In genomic region chr20:5448449-5449118, GRCh38 we compare ENCODE assay signal across 8 cellular contexts.
DNase-seq lines count a peak whose midpoint lies in the region; ATAC-seq, FAIRE-seq and TF ChIP-seq lines count a peak whose summit lies in the region.

No MANE protein-coding gene starts in this region.

- H3K27ac ChIP-seq in esophagus muscularis mucosa (replicated peaks in 1 of 4) (no peak overlapping the region), transverse colon (no peak overlapping the region)

- TF ChIP-seq CTCF in esophagus muscularis mucosa (IDR thresholded peaks at IDR 0.05), result peak; percentile 41 to 68 (median 56)
- TF ChIP-seq CTCF in nephron progenitor cell (IDR thresholded peaks at IDR 0.05), result peak; percentile 66
- TF ChIP-seq CTCF in transverse colon (IDR thresholded peaks at IDR 0.05), result peak; percentile 40 to 67 (median 61)

- FAIRE-seq in GM19239 (lab: Jason Lieb, UNC), result peak; percentile 88

- H3K4me1 Mint-ChIP-seq in nephron progenitor cell, result no peaks in the 10 kb centered on the region

- H3K4me3 ChIP-seq in esophagus muscularis mucosa, result no peak overlapping the region
- no peak overlapping the region for H3K4me3 ChIP-seq in transverse colon

- no peak overlapping the region for H3K27ac Mint-ChIP-seq in nephron progenitor cell

- 19% methylated on average over 10 of the region's 10 CpGs for WGBS in esophagus muscularis mucosa
- WGBS in transverse colon (ENCODE audit: low coverage in 1 of 2), 2 donors, result 16% methylated on average over 10 of the region's 10 CpGs; no CpG with 5 or more reads in 1 of the 2 donors

- intact Hi-C loops in esophagus muscularis mucosa (cut with DNase I) (loop anchor here (10.0 kb wide), 1 partner anchor 244 kb away; no protein-coding TSS in a partner anchor), transverse colon (cut with DNase I; ENCODE audit: low total_unique reads) (no loop called here)

- no peaks in the 10 kb centered on the region for H3K9me3 ChIP-seq in esophagus muscularis mucosa
- no peaks in the 10 kb centered on the region for H3K9me3 ChIP-seq in transverse colon

- H3K27me3 ChIP-seq in esophagus muscularis mucosa (peaks cover 0 to 13% (median 0%) of the 10 kb centered on the region in 4 donors), transverse colon (peaks cover 17% of the 10 kb centered on the region)

- H3K36me3 ChIP-seq in esophagus muscularis mucosa (no peaks in the 10 kb centered on the region), transverse colon (no peaks in the 10 kb centered on the region)

- no peaks in the 10 kb centered on the region for H3K4me1 ChIP-seq in esophagus muscularis mucosa
- H3K4me1 ChIP-seq in transverse colon, result no peaks in the 10 kb centered on the region

- in situ Hi-C loops in transverse colon (cut with MboI; ENCODE audit: low pct_ligation_motif_present in 1 of 4, low pct_unique_long_range_greater_than_20kb in 1 of 4, low sequenced_read_pairs in 3 of 4), result loop anchor here in 1 of 4 donors (25.0 kb wide), 1 partner anchor 236 kb away; no protein-coding TSS in a partner anchor

- peaks cover 10% of the 10 kb centered on the region for H3K9me3 Mint-ChIP-seq in nephron progenitor cell

- DNase-seq in Ammon's horn (ENCODE audit: low spot score) (peak; percentile 44), GM19239 (ENCODE audit: insufficient read length, low spot score) (peak; percentile 58), NCI-H526 treated with DMSO at 0.1 percent for 48 hours (lab: John Stamatoyannopoulos, UW) (peak; percentile 6), esophagus muscularis mucosa (ENCODE audit: extremely low spot score) (peak; percentile 90), nephron progenitor cell (peak; percentile 75), transverse colon (peak; percentile 50)
- peak; percentile 13 for DNase-seq in activated CD8-positive, alpha-beta memory T cell treated with anti-CD3 and anti-CD28 coated beads, Interleukin-2, amount 50 U/mL, for 24 hours (ENCODE audit: extremely low read depth)

- H3K27me3 Mint-ChIP-seq in nephron progenitor cell (ENCODE audit: low read depth, poor library complexity), result peaks cover 15% of the 10 kb centered on the region

- no peak for TF ChIP-seq POLR2A in esophagus muscularis mucosa (IDR thresholded peaks at IDR 0.05; ENCODE audit: low read depth)
- no peak for TF ChIP-seq POLR2A in transverse colon (IDR thresholded peaks at IDR 0.05)

- TF ChIP-seq EP300 in esophagus muscularis mucosa (IDR thresholded peaks at IDR 0.05) (no peak), transverse colon (IDR thresholded peaks at IDR 0.05; ENCODE audit: low read depth) (no peak)

- no peaks in the 10 kb centered on the region for H3K36me3 Mint-ChIP-seq in nephron progenitor cell (ENCODE audit: low read depth)

- H3K4me3 Mint-ChIP-seq in nephron progenitor cell, result no peak overlapping the region

- no peak for ATAC-seq in HG02588 (IDR thresholded peaks at IDR 0.05; ENCODE audit: unreplicated experiment)

Comparison
In these comparisons a context has a peak if more than half of its experiments do, and no peak if none do; other contexts are left out.
1. DNase-seq: peak in every context shown above with its lines; median percentile 90 in esophagus muscularis mucosa; 75 in nephron progenitor cell; 58 in GM19239; 50 in transverse colon; 44 in Ammon's horn; 13 in activated CD8-positive, alpha-beta memory T cell treated with anti-CD3 and anti-CD28 coated beads, Interleukin-2, amount 50 U/mL, for 24 hours; 6 in NCI-H526 treated with DMSO at 0.1 percent for 48 hours.